Comparison of ENCODE assay signal across 8 cellular contexts in genomic region chr5:100623719-100624118, GRCh38.
A peak's percentile ranks its signal among the peaks of the same experiment; 100 is the strongest.
DNase-seq lines count a peak whose midpoint lies in the region; TF ChIP-seq lines count a peak whose summit lies in the region.

No MANE protein-coding gene starts in this region.

- H3K9me3 Mint-ChIP-seq in nephron = no peaks in the 10 kb centered on the region

- H3K4me1 Mint-ChIP-seq in nephron = no peaks in the 10 kb centered on the region

- no peaks in the 10 kb centered on the region for H3K27me3 ChIP-seq in prostate gland (replicated peaks; ENCODE audit: insufficient read depth)

- no peaks in the 10 kb centered on the region for H3K9me3 ChIP-seq in prostate gland

- H3K4me1 ChIP-seq in prostate gland (replicated peaks) = no peaks in the 10 kb centered on the region

- H3K4me3 ChIP-seq in astrocyte of the spinal cord (ENCODE audit: low read depth, low read length) (no peak overlapping the region), prostate gland (no peak overlapping the region)

- TF ChIP-seq POLR2A in prostate gland (IDR thresholded peaks at IDR 0.05) = no peak

- TF ChIP-seq CTCF in astrocyte of the spinal cord (IDR thresholded peaks at IDR 0.05; ENCODE audit: low read depth, low read length) (peak; percentile 72), nephron (IDR thresholded peaks at IDR 0.05; ENCODE audit: unreplicated experiment in 3 of 3) (peak; percentile 54 to 66 (median 61)), prostate gland (IDR thresholded peaks at IDR 0.05) (peak in 2 of 4 experiments; percentile 32 to 42)

- peak; percentile 45 for DNase-seq in NCI-H510A treated with DMSO at 0.1 percent for 48 hours (lab: John Stamatoyannopoulos, UW)
- no peak for DNase-seq in NCI-H510A (lab: John Stamatoyannopoulos, UW)
- DNase-seq in H4 (ENCODE audit: low spot score) = peak; percentile 56
- DNase-seq in M059J (ENCODE audit: low read depth) = peak; percentile 18
- peak; percentile 49 for DNase-seq in astrocyte of the spinal cord (ENCODE audit: low read depth, low spot score)
- no peak for DNase-seq in HK-2 (ENCODE audit: unreplicated experiment)
- DNase-seq in prostate gland (ENCODE audit: low spot score) = no peak

- WGBS in prostate gland = 30% methylated on average over 2 of the region's 2 CpGs

- H3K27ac Mint-ChIP-seq in nephron = no peak overlapping the region

- no peak overlapping the region for H3K4me3 Mint-ChIP-seq in nephron

- intact Hi-C loops in prostate gland (cut with DNase I) = no loop called here

- in situ Hi-C loops in astrocyte of the spinal cord (cut with HindIII; ENCODE audit: low sequenced_read_pairs) = no loop called here

- H3K36me3 Mint-ChIP-seq in nephron (ENCODE audit: low read depth) = no peaks in the 10 kb centered on the region

- H3K27ac ChIP-seq in prostate gland = no peak overlapping the region

- H3K27me3 Mint-ChIP-seq in nephron (ENCODE audit: low read depth) = no peaks in the 10 kb centered on the region

- H3K36me3 ChIP-seq in prostate gland = no peaks in the 10 kb centered on the region

Comparison
In these comparisons a context has a peak if more than half of its experiments do, and no peak if none do; other contexts are left out.
1. DNase-seq: peak in NCI-H510A treated with DMSO at 0.1 percent for 48 hours (single experiment), H4 (single experiment), M059J (single experiment) and astrocyte of the spinal cord (single experiment); none in NCI-H510A (single experiment), HK-2 (single experiment) and prostate gland (single experiment).